Comparison of ENCODE assay signal across 25 cellular contexts in the genomic region with DNA sequence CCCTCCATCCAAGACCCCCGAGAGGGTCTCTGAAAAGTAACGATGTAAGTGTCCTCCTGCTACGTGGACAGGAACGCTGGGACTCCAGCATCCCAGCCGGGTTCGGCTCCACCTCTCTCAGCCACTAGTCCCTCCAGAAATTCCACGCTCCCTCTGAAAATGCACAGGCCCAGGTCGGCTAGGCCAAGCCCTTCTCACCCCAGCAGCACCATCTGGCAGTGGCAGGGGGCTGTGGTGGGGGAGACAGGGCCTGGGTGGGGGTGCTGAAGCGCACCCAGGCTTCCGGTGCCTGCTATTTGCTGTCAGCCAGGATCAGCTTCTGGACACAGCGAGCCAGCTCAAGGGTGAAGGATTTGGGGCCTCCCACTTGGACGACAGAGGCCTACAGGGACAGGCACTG.
"Had no signal": no experiment of that assay in that cellular context is flagged by ENCODE, and none has a peak within 500 bp of the region (broad histone marks: within the 10 kb centered on the region; RNA-seq: fewer than 3 reads in every experiment).

No MANE protein-coding gene starts in this region.

- H3K36me3 ChIP-seq: neural progenitor cell, ovary, right atrium auricular region, stomach, uterus had no signal

- H3K9me3 Mint-ChIP-seq: natural killer cell; nephron progenitor cell; neural progenitor cell; stimulated activated naive B cell treated with anti-CD40 and anti-IgM and Interleukin-4, amounts not matched to agents 10 μg/mL and 1 μg/mL and 100 μg/mL, for 72 hours; type B pancreatic cell had no signal

- H3K27ac Mint-ChIP-seq: natural killer cell; nephron progenitor cell; neural progenitor cell; progenitor cell of endocrine pancreas; stimulated activated naive B cell treated with anti-CD40 and anti-IgM and Interleukin-4, amounts not matched to agents 10 μg/mL and 1 μg/mL and 100 μg/mL, for 72 hours; type B pancreatic cell had no signal

- H3K4me3 ChIP-seq: left lung, lower lobe of right lung, neural progenitor cell, ovary, right atrium auricular region, stomach, testis, tibial nerve, uterus had no signal

- H3K4me1 Mint-ChIP-seq: natural killer cell had no signal

- DNase-seq: hippocampal formation; kidney glomerular epithelial cell; left colon; left lung; lower lobe of right lung; mammary epithelial cell; mesenchymal stem cell; natural killer cell; nephron progenitor cell; ovary; stimulated activated CD4-positive, alpha-beta T cell treated with anti-CD3 and anti-CD28 coated beads, Interleukin-12 subunit alpha, Interleukin-12 subunit beta, amount 100 ng/mL, for 4 hours; stimulated activated CD4-positive, alpha-beta T cell treated with anti-CD3 and anti-CD28 coated beads, Interleukin-15, amount 100 ng/mL, for 24 hours; stimulated activated CD4-positive, alpha-beta T cell treated with anti-CD3 and anti-CD28 coated beads, Interleukin-2, amount 100 ng/mL, for 24 hours; stimulated activated CD4-positive, alpha-beta T cell treated with anti-CD3 and anti-CD28 coated beads, Interleukin-4, amount 100 ng/mL, for 1 hour; stimulated activated naive B cell treated with anti-CD40 and anti-IgM and Interleukin-4, amounts not matched to agents 10 μg/mL and 1 μg/mL and 100 μg/mL, for 72 hours; stimulated activated naive CD8-positive, alpha-beta T cell treated with anti-CD3 and anti-CD28 coated beads, Interleukin-15, Interleukin-2, amounts not matched to agents 100 U/mL and 50 U/mL, for 24 hours; stomach; testis; uterus had no signal

- ATAC-seq: left colon; left lung; lower lobe of right lung; natural killer cell; sciatic nerve; stimulated activated naive B cell treated with anti-CD40 and anti-IgM and Interleukin-4, amounts not matched to agents 10 μg/mL and 1 μg/mL and 100 μg/mL, for 72 hours; stimulated activated naive CD8-positive, alpha-beta T cell treated with anti-CD3 and anti-CD28 coated beads, Interleukin-15, Interleukin-2, amounts not matched to agents 100 U/mL and 50 U/mL, for 24 hours had no signal

- H3K4me1 ChIP-seq: uterus had no signal

- H3K27me3 ChIP-seq: left lung, ovary, right atrium auricular region, testis, uterus had no signal

- H3K27me3 Mint-ChIP-seq: stimulated activated naive B cell treated with anti-CD40 and anti-IgM and Interleukin-4, amounts not matched to agents 10 μg/mL and 1 μg/mL and 100 μg/mL, for 72 hours; type B pancreatic cell had no signal

- H3K9me3 ChIP-seq: left lung, lower lobe of right lung, ovary, right atrium auricular region, stomach, testis, tibial nerve, uterus had no signal

- H3K27ac ChIP-seq: left lung, lower lobe of right lung, neural progenitor cell, ovary, right atrium auricular region, stomach, testis, tibial nerve, uterus had no signal

- H3K36me3 Mint-ChIP-seq: natural killer cell, neural progenitor cell, type B pancreatic cell had no signal

- H3K4me3 Mint-ChIP-seq: natural killer cell; nephron progenitor cell; neural progenitor cell; stimulated activated naive B cell treated with anti-CD40 and anti-IgM and Interleukin-4, amounts not matched to agents 10 μg/mL and 1 μg/mL and 100 μg/mL, for 72 hours; type B pancreatic cell had no signal
